11 cellular contexts compared by ENCODE assay signal in the genomic region with DNA sequence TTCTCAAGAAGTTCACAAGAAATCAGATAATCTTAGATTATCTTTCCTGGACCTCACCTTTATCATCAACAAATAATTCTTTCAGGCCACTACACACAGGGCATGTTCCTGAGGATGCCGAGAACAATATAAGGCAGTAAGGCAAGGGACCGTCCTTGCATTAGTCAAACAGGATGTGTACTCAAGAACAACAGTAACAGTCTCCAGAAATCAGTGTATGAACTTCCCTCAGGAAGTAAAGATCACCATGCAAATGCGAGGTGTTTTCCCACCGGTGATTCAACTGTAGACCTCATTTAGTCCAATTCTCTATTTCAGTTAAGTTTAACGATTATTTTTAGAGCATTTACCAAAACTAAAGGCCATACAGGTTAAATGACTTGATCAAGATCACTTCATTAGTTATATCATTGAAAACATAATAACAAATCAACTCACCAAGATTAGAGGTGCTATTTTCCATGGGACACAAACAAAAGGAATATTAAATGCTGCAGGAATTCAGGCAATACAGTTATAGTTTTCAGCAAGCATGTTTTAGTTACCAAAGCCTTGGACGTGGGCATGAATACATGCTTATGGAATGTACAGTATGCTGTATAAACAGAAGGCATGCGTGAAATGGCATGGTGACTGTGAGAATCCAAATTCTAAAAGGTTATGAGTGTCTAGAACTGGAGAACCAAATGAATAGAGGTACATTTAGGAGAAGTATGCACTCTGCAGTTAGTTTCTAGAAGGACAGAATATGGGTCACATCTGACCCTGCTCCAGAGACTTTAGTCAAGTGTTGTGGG.
DNase-seq lines count a peak whose midpoint lies in the region; ATAC-seq and TF ChIP-seq lines count a peak whose summit lies in the region.
"Had no signal": no experiment of that assay in that cellular context is flagged by ENCODE, and none has a peak within 500 bp of the region (broad histone marks: within the 10 kb centered on the region; RNA-seq: fewer than 3 reads in every experiment).

No MANE protein-coding gene starts in this region.

- TF ChIP-seq CTCF in AG04449 (IDR thresholded peaks at IDR 0.05; ENCODE audit: insufficient read depth, low read length, missing control alignments), result no peak

- CTCF ChIA-PET in AG04449 (lab: Yijun Ruan, JAX), result no interaction called here

- POLR2A ChIA-PET in AG04449 (lab: Yijun Ruan, JAX), result no interaction called here

- H3K4me3 ChIP-seq in AG04449 (ENCODE audit: low read depth, low read length), result no peak overlapping the region
- H3K4me3 ChIP-seq: A549, tibial artery had no signal

- ATAC-seq in GM19452 (IDR thresholded peaks at IDR 0.05; ENCODE audit: unreplicated experiment), result peak; percentile 35
- peak; percentile 34 for ATAC-seq in HG03139 (IDR thresholded peaks at IDR 0.05; ENCODE audit: unreplicated experiment)
- no peak for ATAC-seq in GM21528 (IDR thresholded peaks at IDR 0.05; ENCODE audit: low FRiP score, unreplicated experiment)
- ATAC-seq: A549, left ventricle myocardium superior had no signal

- DNase-seq in AG04449 (ENCODE audit: low read depth, low spot score) (peak; percentile 5), dedifferentiated amniotic fluid mesenchymal stem cell (ENCODE audit: extremely low spot score) (peak; percentile 53), SHP77 treated with DMSO at 0.1 percent for 48 hours (lab: John Stamatoyannopoulos, UW) (no peak), DMS153 (lab: John Stamatoyannopoulos, UW) (no peak)
- DNase-seq in activated naive CD4-positive, alpha-beta T cell (lab: John Stamatoyannopoulos, UW), result no peak
- DNase-seq: left ventricle myocardium superior, tibial artery had no signal

Comparison
In these comparisons a context has a peak if more than half of its experiments do, and no peak if none do; other contexts are left out.
1. DNase-seq: peak in AG04449 (single experiment) and dedifferentiated amniotic fluid mesenchymal stem cell (single experiment); none in SHP77 treated with DMSO at 0.1 percent for 48 hours (single experiment), DMS153 (single experiment) and activated naive CD4-positive, alpha-beta T cell (0 of 4).